20 cellular contexts compared by ENCODE assay signal in the genomic region with DNA sequence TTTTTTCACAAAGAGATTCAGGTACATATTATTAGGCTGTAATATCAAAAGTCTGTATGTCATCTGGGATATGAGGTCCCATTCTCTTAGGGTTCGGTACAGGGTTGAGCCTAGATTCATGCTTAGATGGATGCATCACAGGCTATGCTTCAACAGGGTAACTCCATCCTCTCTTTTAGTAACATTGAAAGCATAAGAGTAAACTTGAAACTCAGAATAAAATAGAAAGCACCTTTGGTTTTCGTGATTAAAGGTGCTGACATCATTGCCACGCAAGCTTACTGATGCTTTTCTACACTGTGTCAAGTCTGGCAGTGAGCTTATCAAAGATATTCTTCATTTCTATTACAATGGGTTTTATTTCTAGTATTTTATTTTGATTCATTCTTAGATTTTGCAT.
A peak's percentile ranks its signal among the peaks of the same experiment; 100 is the strongest.
DNase-seq lines count a peak whose midpoint lies in the region; ATAC-seq and TF ChIP-seq lines count a peak whose summit lies in the region.
"Had no signal": no experiment of that assay in that cellular context is flagged by ENCODE, and none has a peak within 500 bp of the region (broad histone marks: within the 10 kb centered on the region; RNA-seq: fewer than 3 reads in every experiment).

No MANE protein-coding gene starts in this region.

- DNase-seq in right lobe of liver, result no peak
- DNase-seq in iPS-NIHi7 (ENCODE audit: extremely low spot score), result no peak
- no peak for DNase-seq in substantia nigra (lab: John Stamatoyannopoulos, UW)
- DNase-seq: ACHN, AML-193, H9, MV-4-11, NCI-H1417 treated with DMSO at 0.1 percent for 48 hours, NCI-H2029, NCI-H2171, NCI-H446, PC-3, T-helper 17 cell had no signal

- no peak for TF ChIP-seq POLR2A in right lobe of liver (IDR thresholded peaks at IDR 0.05)

- no peaks in the 10 kb centered on the region for H3K36me3 ChIP-seq in right lobe of liver

- H3K4me1 ChIP-seq in right lobe of liver, result no peaks in the 10 kb centered on the region

- no peak for TF ChIP-seq CTCF in right lobe of liver (IDR thresholded peaks at IDR 0.05)

- intact Hi-C loops in right lobe of liver (cut with DNase I), result no loop called here

- H3K4me3 ChIP-seq in right lobe of liver, result no peak overlapping the region
- H3K4me3 ChIP-seq: K562 had no signal

- ATAC-seq in GM18502 (IDR thresholded peaks at IDR 0.05; ENCODE audit: poor library complexity, unreplicated experiment), result peak; percentile 52
- peak; percentile 57 for ATAC-seq in GM19035 (IDR thresholded peaks at IDR 0.05; ENCODE audit: unreplicated experiment)
- ATAC-seq in HG02885 (IDR thresholded peaks at IDR 0.05; ENCODE audit: poor library complexity, unreplicated experiment), result peak; percentile 49
- ATAC-seq in HG03460 (IDR thresholded peaks at IDR 0.05; ENCODE audit: unreplicated experiment), result peak; percentile 53
- ATAC-seq in right lobe of liver, result no peak
- ATAC-seq in GM18907 (IDR thresholded peaks at IDR 0.05; ENCODE audit: unreplicated experiment), result no peak
- ATAC-seq: K562, PC-3, T-helper 17 cell had no signal

- H3K27ac ChIP-seq in right lobe of liver, result no peak overlapping the region
- no peak overlapping the region for H3K27ac ChIP-seq in substantia nigra (ENCODE audit: low read depth, low read length, poor library complexity, severe bottlenecking)
- H3K27ac ChIP-seq: RWPE1 had no signal

- no peaks in the 10 kb centered on the region for H3K27me3 ChIP-seq in right lobe of liver

- WGBS in right lobe of liver (ENCODE audit: insufficient coverage, low coverage, low lambda C conversion rate, missing lambda C conversion rate), result 32% methylated on average over 3 of the region's 3 CpGs

- H3K9me3 ChIP-seq in right lobe of liver, result no peaks in the 10 kb centered on the region

Comparison
In these comparisons a context has a peak if more than half of its experiments do, and no peak if none do; other contexts are left out.
1. ATAC-seq: peak in GM18502 (single experiment), GM19035 (single experiment), HG02885 (single experiment) and HG03460 (single experiment); none in right lobe of liver (0 of 4) and GM18907 (single experiment).